ENCODE assay signal across 14 cellular contexts in the genomic region with DNA sequence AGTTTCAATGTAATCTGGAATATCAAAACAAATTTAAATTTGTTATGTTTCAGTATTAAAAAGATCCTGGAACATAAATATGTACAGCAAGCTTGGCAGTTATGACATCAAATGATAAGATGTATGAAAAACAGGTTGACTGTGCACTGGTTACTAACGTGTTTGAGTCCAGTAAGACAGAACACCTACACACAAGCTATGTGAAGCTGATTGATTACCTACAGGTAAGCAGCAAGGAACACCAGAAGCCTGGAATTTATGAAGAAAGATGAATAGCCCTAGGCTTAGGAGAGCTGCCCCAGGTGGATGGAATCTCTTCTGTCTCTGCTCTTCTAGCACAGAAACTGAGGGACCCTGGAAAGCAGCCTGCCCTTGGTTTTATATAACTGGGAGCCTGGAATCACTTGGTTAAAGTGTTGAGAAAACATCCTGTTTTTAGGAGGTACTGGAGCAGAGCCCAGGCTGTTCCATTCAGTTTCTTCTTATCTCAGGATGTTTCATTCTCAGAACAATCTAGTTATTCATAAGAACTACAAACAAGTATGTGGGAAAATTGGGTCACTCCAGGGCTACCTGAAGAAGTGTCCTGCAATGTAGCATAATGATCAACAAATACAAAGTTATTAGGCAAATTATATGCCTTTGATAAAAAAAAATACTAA. TPM values are rescaled to one million over a fixed set of nuclear protein-coding genes. Genes with fewer than 3 reads are reported as not detected.
"Had no signal": no experiment of that assay in that cellular context is flagged by ENCODE, and none has a peak within 500 bp of the region (broad histone marks: within the 10 kb centered on the region; RNA-seq: fewer than 3 reads in every experiment).

No MANE protein-coding gene starts in this region.

- H3K4me3 ChIP-seq: neural progenitor cell, ovary, tibial nerve had no signal

- H3K9me3 ChIP-seq: ovary, tibial nerve had no signal

- H3K27ac ChIP-seq: neural progenitor cell, ovary, tibial nerve had no signal

- H3K36me3 ChIP-seq: neural progenitor cell, ovary, tibial nerve had no signal

- DNase-seq: activated effector memory CD4-positive, alpha-beta T cell treated with Interleukin-2 at 50 U/mL for 16 hours; activated T-cell treated with anti-CD3 and anti-CD28 coated beads, Interleukin-2, amount 50 U/mL, for 1 hour; amygdala; cerebellar nuclear complex; endodermal cell; glutamatergic neuron; ovary; small intestine had no signal

- H3K4me1 ChIP-seq: neural progenitor cell, tibial nerve had no signal

- H3K27me3 ChIP-seq: neural progenitor cell, ovary, tibial nerve had no signal

RNA-seq across cellular contexts. Expression of a gene that starts 36.3 kb away (rescaled TPM):
- total RNA-seq: dermis microvascular lymphatic vessel endothelial cell, fibroblast of villous mesenchyme, mesenteric fat pad, renal cortical epithelial cell, tibial nerve had no signal
